ENCODE assay signal across 21 cellular contexts in genomic region chr17:50557265-50558029, GRCh38. TPM values are rescaled to one million over a fixed set of nuclear protein-coding genes. Genes with fewer than 3 reads are reported as not detected.
"Had no signal": no experiment of that assay in that cellular context is flagged by ENCODE, and none has a peak within 500 bp of the region (broad histone marks: within the 10 kb centered on the region; RNA-seq: fewer than 3 reads in every experiment).

No MANE protein-coding gene starts in this region.

- H3K9me3 Mint-ChIP-seq: activated CD8-positive, alpha-beta T cell treated with anti-CD3 and anti-CD28 coated beads for 36 hours; activated naive CD4-positive, alpha-beta T cell treated with anti-CD3 and anti-CD28 coated beads, Interleukin-2, amount 10 ng/mL, durations not matched to agents 7 days and 5 days; activated naive CD8-positive, alpha-beta T cell treated with anti-CD3 and anti-CD28 coated beads, Interleukin-2, amount 50 U/mL, for 24 hours; nephron progenitor cell had no signal

- ATAC-seq: activated CD8-positive, alpha-beta T cell treated with anti-CD3 and anti-CD28 coated beads for 36 hours; activated naive CD8-positive, alpha-beta T cell treated with anti-CD3 and anti-CD28 coated beads, Interleukin-2, amount 50 U/mL, for 24 hours had no signal

- H3K36me3 Mint-ChIP-seq: activated naive CD4-positive, alpha-beta T cell treated with anti-CD3 and anti-CD28 coated beads, Interleukin-2, amount 10 ng/mL, durations not matched to agents 7 days and 5 days had no signal

- H3K27ac ChIP-seq: heart left ventricle, left ventricle myocardium inferior, spleen had no signal

- H3K9me3 ChIP-seq: heart left ventricle, left ventricle myocardium inferior, spleen had no signal

- DNase-seq: activated CD4-positive, alpha-beta T cell treated with anti-CD3 and anti-CD28 coated beads for 48 hours; activated CD4-positive, CD25-positive, alpha-beta regulatory T cell; activated CD8-positive, alpha-beta T cell treated with anti-CD3 and anti-CD28 coated beads for 36 hours; activated naive CD4-positive, alpha-beta T cell treated with anti-CD3 and anti-CD28 coated beads, Interleukin-2, amount 10 ng/mL, durations not matched to agents 7 days and 5 days; activated naive CD8-positive, alpha-beta T cell treated with anti-CD3 and anti-CD28 coated beads, Interleukin-2, amount 50 U/mL, for 24 hours; activated T-cell treated with anti-CD3 and anti-CD28 coated beads, Interleukin-2, amount 50 U/mL, for 1 hour; aorta; cortex of kidney; effector CD4-positive, alpha-beta T cell; mammary epithelial cell; midbrain; nephron progenitor cell; retina; spleen; stimulated activated naive CD4-positive, alpha-beta T cell had no signal

- H3K4me3 Mint-ChIP-seq: activated CD8-positive, alpha-beta T cell treated with anti-CD3 and anti-CD28 coated beads for 36 hours; activated naive CD4-positive, alpha-beta T cell treated with anti-CD3 and anti-CD28 coated beads, Interleukin-2, amount 10 ng/mL, durations not matched to agents 7 days and 5 days; activated naive CD8-positive, alpha-beta T cell treated with anti-CD3 and anti-CD28 coated beads, Interleukin-2, amount 50 U/mL, for 24 hours had no signal

- H3K27ac Mint-ChIP-seq: activated CD8-positive, alpha-beta T cell treated with anti-CD3 and anti-CD28 coated beads for 36 hours; activated naive CD4-positive, alpha-beta T cell treated with anti-CD3 and anti-CD28 coated beads, Interleukin-2, amount 10 ng/mL, durations not matched to agents 7 days and 5 days; activated naive CD8-positive, alpha-beta T cell treated with anti-CD3 and anti-CD28 coated beads, Interleukin-2, amount 50 U/mL, for 24 hours; nephron progenitor cell had no signal

- H3K4me3 ChIP-seq: heart left ventricle, left ventricle myocardium inferior, spleen had no signal

RNA-seq across cellular contexts. Expression of gene CACNA1G, which starts 3.1 kb away (rescaled TPM):
- total RNA-seq: kidney epithelial cell; T-helper 2 cell treated with Interferon-gamma antibody and Interleukin-4, amounts not matched to agents 100 ng/mL and 5 ng/mL, for 36 hours had no signal
- polyA plus RNA-seq: aorta had no signal

RNA-seq across cellular contexts. Expression of gene EPN3, which starts 24.9 kb away (rescaled TPM):
- total RNA-seq: activated CD8-positive, alpha-beta T cell treated with anti-CD3 and anti-CD28 coated beads for 36 hours; aorta; omental fat pad; posterior vena cava; spleen; T-helper 2 cell treated with Interferon-gamma antibody and Interleukin-4, amounts not matched to agents 100 ng/mL and 5 ng/mL, for 36 hours had no signal
